In genomic region chr11:133745791-133746190, GRCh38 we compare ENCODE assay signal across 14 cellular contexts.
DNase-seq lines count a peak whose midpoint lies in the region; ATAC-seq, FAIRE-seq and TF ChIP-seq lines count a peak whose summit lies in the region.
"Had no signal": no experiment of that assay in that cellular context is flagged by ENCODE, and none has a peak within 500 bp of the region (broad histone marks: within the 10 kb centered on the region; RNA-seq: fewer than 3 reads in every experiment).

No MANE protein-coding gene starts in this region.

- no peak overlapping the region for H3K4me3 ChIP-seq in astrocyte (ENCODE audit: insufficient read depth, low read depth, low read length)
- H3K4me3 ChIP-seq: GM23248, K562 had no signal

- H3K9me3 Mint-ChIP-seq in activated CD4-positive, alpha-beta T cell treated with anti-CD3 and anti-CD28 coated beads, Interleukin-2, amount 10 ng/mL, durations not matched to agents 24 days and 14 days: no peaks in the 10 kb centered on the region
- peaks cover 2% of the 10 kb centered on the region for H3K9me3 Mint-ChIP-seq in astrocyte (ENCODE audit: unreplicated experiment)

- no peaks in the 10 kb centered on the region for H3K27me3 Mint-ChIP-seq in activated CD4-positive, alpha-beta T cell treated with anti-CD3 and anti-CD28 coated beads, Interleukin-2, amount 10 ng/mL, durations not matched to agents 24 days and 14 days
- H3K27me3 Mint-ChIP-seq in astrocyte (ENCODE audit: low read depth, unreplicated experiment): peaks cover 8% of the 10 kb centered on the region

- H4K20me1 ChIP-seq in astrocyte (ENCODE audit: insufficient read depth, low read length): no peaks in the 10 kb centered on the region

- no peak overlapping the region for H3K9ac ChIP-seq in astrocyte (ENCODE audit: low read length)
- H3K9ac ChIP-seq: GM23248 had no signal

- H3K9me3 ChIP-seq in astrocyte (ENCODE audit: insufficient read depth, low read depth, low read length): peaks cover 5% of the 10 kb centered on the region

- no peak for FAIRE-seq in astrocyte (lab: Jason Lieb, UNC)
- FAIRE-seq: K562 had no signal

- peak; percentile 18 for DNase-seq in activated CD4-positive, alpha-beta T cell treated with anti-CD3 and anti-CD28 coated beads, Interleukin-2, amount 10 ng/mL, durations not matched to agents 24 days and 14 days
- no peak for DNase-seq in activated CD4-positive, alpha-beta T cell treated with anti-CD3 and anti-CD28 coated beads, Interleukin-2, amount 50 U/mL, for 4 hours
- DNase-seq in astrocyte (ENCODE audit: low read depth) (no peak), middle frontal gyrus (ENCODE audit: extremely low spot score, low spot score) (peak; percentile 38), NCI-H146 (lab: John Stamatoyannopoulos, UW) (no peak), DMS53 (lab: John Stamatoyannopoulos, UW) (no peak)
- DNase-seq: 8988T; AML-193; CD4-positive, alpha-beta memory T cell; GM23248; H7 had no signal

- no peak overlapping the region for H3K4me3 Mint-ChIP-seq in activated CD4-positive, alpha-beta T cell treated with anti-CD3 and anti-CD28 coated beads, Interleukin-2, amount 10 ng/mL, durations not matched to agents 24 days and 14 days
- H3K4me3 Mint-ChIP-seq in astrocyte (ENCODE audit: unreplicated experiment): no peak overlapping the region
- H3K4me3 Mint-ChIP-seq: CD4-positive, alpha-beta memory T cell had no signal

- H3K4me1 Mint-ChIP-seq in activated CD4-positive, alpha-beta T cell treated with anti-CD3 and anti-CD28 coated beads, Interleukin-2, amount 10 ng/mL, durations not matched to agents 24 days and 14 days: no peaks in the 10 kb centered on the region
- H3K4me1 Mint-ChIP-seq in astrocyte (ENCODE audit: low read depth, unreplicated experiment): peaks cover 5% of the 10 kb centered on the region
- H3K4me1 Mint-ChIP-seq: CD4-positive, alpha-beta memory T cell had no signal

- H3K27me3 ChIP-seq in astrocyte (ENCODE audit: insufficient read depth, low read length): no peaks in the 10 kb centered on the region

- intact Hi-C loops in activated CD4-positive, alpha-beta T cell treated with anti-CD3 and anti-CD28 coated beads, Interleukin-2, amount 10 ng/mL, durations not matched to agents 24 days and 14 days (cut with micrococcal nuclease): no loop called here

- no peak overlapping the region for H3K27ac ChIP-seq in astrocyte (ENCODE audit: low read depth, low read length)
- H3K27ac ChIP-seq: C4-2B, GM23248 had no signal

- no peak overlapping the region for H2AFZ ChIP-seq in astrocyte (ENCODE audit: low read depth, low read length)
- H2AFZ ChIP-seq: GM23248 had no signal

- H3K4me2 ChIP-seq in astrocyte (ENCODE audit: low read length): no peak overlapping the region

- H3K4me1 ChIP-seq in astrocyte (ENCODE audit: insufficient read depth, low read length): no peaks in the 10 kb centered on the region

- H3K36me3 Mint-ChIP-seq in activated CD4-positive, alpha-beta T cell treated with anti-CD3 and anti-CD28 coated beads, Interleukin-2, amount 10 ng/mL, durations not matched to agents 24 days and 14 days (ENCODE audit: low read depth): no peaks in the 10 kb centered on the region
- H3K36me3 Mint-ChIP-seq in astrocyte (ENCODE audit: low read depth, unreplicated experiment): no peaks in the 10 kb centered on the region
- H3K36me3 Mint-ChIP-seq: CD4-positive, alpha-beta memory T cell had no signal

- H3K79me2 ChIP-seq in astrocyte (ENCODE audit: insufficient read depth, low read length): no peaks in the 10 kb centered on the region

- no peak overlapping the region for H3K27ac Mint-ChIP-seq in activated CD4-positive, alpha-beta T cell treated with anti-CD3 and anti-CD28 coated beads, Interleukin-2, amount 10 ng/mL, durations not matched to agents 24 days and 14 days
- peak overlapping the region; percentile 6 for H3K27ac Mint-ChIP-seq in astrocyte (ENCODE audit: unreplicated experiment)
- H3K27ac Mint-ChIP-seq: CD4-positive, alpha-beta memory T cell had no signal

- TF ChIP-seq CTCF in astrocyte (IDR thresholded peaks at IDR 0.05; ENCODE audit: insufficient read depth, low read depth, low read length): no peak

- H3K36me3 ChIP-seq in astrocyte (ENCODE audit: insufficient read depth, low read length): no peaks in the 10 kb centered on the region

- ATAC-seq in GM21423 (IDR thresholded peaks at IDR 0.05; ENCODE audit: unreplicated experiment): no peak
- ATAC-seq: K562 had no signal

Comparison
In these comparisons a context has a peak if more than half of its experiments do, and no peak if none do; other contexts are left out.
1. DNase-seq: peak in activated CD4-positive, alpha-beta T cell treated with anti-CD3 and anti-CD28 coated beads, Interleukin-2, amount 10 ng/mL, durations not matched to agents 24 days and 14 days (single experiment) and middle frontal gyrus (single experiment); none in activated CD4-positive, alpha-beta T cell treated with anti-CD3 and anti-CD28 coated beads, Interleukin-2, amount 50 U/mL, for 4 hours (0 of 2), astrocyte (single experiment), NCI-H146 (single experiment) and DMS53 (single experiment).